ENCODE assay signal across 9 cellular contexts in the genomic region with DNA sequence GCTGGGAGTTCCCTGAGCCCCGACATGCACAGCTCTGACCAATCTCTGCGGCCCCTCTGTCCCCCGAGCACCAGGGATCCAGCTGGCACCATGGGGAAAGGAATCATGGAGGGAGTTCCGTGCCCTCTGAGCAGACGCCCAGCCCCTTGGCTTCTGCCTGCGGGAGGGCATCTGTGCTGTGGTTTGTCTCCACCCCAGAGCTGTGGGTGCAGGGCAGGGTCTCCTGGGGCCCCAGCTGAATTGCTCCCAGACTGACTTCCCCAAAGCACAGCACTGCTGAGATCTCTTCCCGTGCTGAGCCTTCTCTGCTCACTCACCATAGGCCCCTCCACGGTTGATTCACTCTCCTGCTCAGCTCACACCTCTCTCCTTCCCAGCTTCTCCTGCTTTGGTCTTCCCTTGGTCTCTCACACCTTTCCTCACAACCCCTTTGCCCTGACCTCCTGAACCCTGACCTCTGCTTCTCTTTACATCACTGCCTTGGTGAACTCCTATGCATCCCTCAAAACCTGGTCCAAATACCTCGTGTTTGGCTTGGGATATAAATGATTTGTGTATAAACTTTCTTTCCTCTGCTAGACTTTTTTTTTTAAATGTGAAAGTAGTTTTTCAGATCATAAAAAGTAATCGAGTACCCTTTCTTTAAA.
DNase-seq lines count a peak whose midpoint lies in the region; TF ChIP-seq lines count a peak whose summit lies in the region.
"Had no signal": no experiment of that assay in that cellular context is flagged by ENCODE, and none has a peak within 500 bp of the region (broad histone marks: within the 10 kb centered on the region; RNA-seq: fewer than 3 reads in every experiment).

No MANE protein-coding gene starts in this region.

- peak overlapping the region; percentile 95 for H3K4me2 ChIP-seq in Loucy (ENCODE audit: low read depth, low read length, poor library complexity, severe bottlenecking)

- no peaks in the 10 kb centered on the region for H3K9me3 Mint-ChIP-seq in CD8-positive, alpha-beta memory T cell
- H3K9me3 Mint-ChIP-seq in nephron, result no peaks in the 10 kb centered on the region

- intact Hi-C loops in ascending aorta (cut with DNase I), result loop anchor here (10.0 kb wide), 1 partner anchor 671 kb away; a partner anchor contains a TSS
- intact Hi-C loops in dorsolateral prefrontal cortex (cut with DNase I), result no loop called here

- no peaks in the 10 kb centered on the region for H3K36me3 ChIP-seq in CD8-positive, alpha-beta memory T cell (ENCODE audit: insufficient read depth, low read length)
- peaks cover 41% of the 10 kb centered on the region for H3K36me3 ChIP-seq in Loucy (ENCODE audit: insufficient read depth, low read length)
- H3K36me3 ChIP-seq in ascending aorta, result peaks cover 9 to 10% of the 10 kb centered on the region in 2 donors

- peak overlapping the region; percentile 79 for H3K9ac ChIP-seq in Loucy (ENCODE audit: low read depth, low read length, poor library complexity, severe bottlenecking)

- H3K4me3 Mint-ChIP-seq in CD8-positive, alpha-beta memory T cell, result peak overlapping the region; percentile 84 to 99 (median 96)
- no peak overlapping the region for H3K4me3 Mint-ChIP-seq in nephron

- H3K4me1 Mint-ChIP-seq in CD8-positive, alpha-beta memory T cell, result peaks cover 80 to 98% (median 89%) of the 10 kb centered on the region in 3 donors
- H3K4me1 Mint-ChIP-seq in nephron, result peaks cover 77% of the 10 kb centered on the region

- H4K20me1 ChIP-seq in Loucy (ENCODE audit: insufficient read depth, low read length, poor library complexity, severe bottlenecking), result peaks cover 12% of the 10 kb centered on the region

- H3K36me3 Mint-ChIP-seq in CD8-positive, alpha-beta memory T cell, result peaks cover 0 to 56% (median 9%) of the 10 kb centered on the region in 3 donors
- peaks cover 21% of the 10 kb centered on the region for H3K36me3 Mint-ChIP-seq in nephron (ENCODE audit: low read depth)

- no peak overlapping the region for H2AFZ ChIP-seq in Loucy (ENCODE audit: low read length)

- peak overlapping the region; percentile 89 for H3K4me3 ChIP-seq in CD8-positive, alpha-beta memory T cell (ENCODE audit: low read length)
- peak overlapping the region; percentile 72 for H3K4me3 ChIP-seq in Loucy (ENCODE audit: low read length, poor library complexity, severe bottlenecking)
- no peak overlapping the region for H3K4me3 ChIP-seq in ascending aorta
- H3K4me3 ChIP-seq in dorsolateral prefrontal cortex, result no peak overlapping the region
- H3K4me3 ChIP-seq: adrenal gland had no signal

- peaks cover 99% of the 10 kb centered on the region for H3K79me2 ChIP-seq in Loucy (ENCODE audit: insufficient read depth, low read length)

- no peaks in the 10 kb centered on the region for H3K9me2 ChIP-seq in Loucy (replicated peaks; ENCODE audit: low read depth, low read length)

- H3K27me3 Mint-ChIP-seq in CD8-positive, alpha-beta memory T cell, result peaks cover 0 to 3% of the 10 kb centered on the region in 2 donors
- no peaks in the 10 kb centered on the region for H3K27me3 Mint-ChIP-seq in nephron (ENCODE audit: low read depth)

- H3K9me3 ChIP-seq in CD8-positive, alpha-beta memory T cell (ENCODE audit: low read length), result no peaks in the 10 kb centered on the region
- H3K9me3 ChIP-seq in Loucy (ENCODE audit: insufficient read depth, low read depth, low read length), result no peaks in the 10 kb centered on the region
- H3K9me3 ChIP-seq in ascending aorta, result no peaks in the 10 kb centered on the region
- H3K9me3 ChIP-seq: adrenal gland had no signal

- no peak for TF ChIP-seq CTCF in Loucy (conservative IDR thresholded peaks at IDR 0.05; ENCODE audit: low read length)
- no peak for TF ChIP-seq CTCF in ascending aorta (IDR thresholded peaks at IDR 0.05)
- no peak for TF ChIP-seq CTCF in nephron (IDR thresholded peaks at IDR 0.05; ENCODE audit: unreplicated experiment in 3 of 3)
- TF ChIP-seq CTCF in dorsolateral prefrontal cortex (IDR thresholded peaks at IDR 0.05 in 54 of 56, conservative IDR thresholded peaks at IDR 0.05 in 2 of 56; ENCODE audit: low read depth in 1 of 56, partially characterized antibody in 56 of 56), result no peak

- H3K27ac ChIP-seq in CD8-positive, alpha-beta memory T cell (ENCODE audit: low read depth, low read length), result peak overlapping the region; percentile 48
- H3K27ac ChIP-seq in ascending aorta, result peak overlapping the region; percentile 88 to 91
- peak overlapping the region in 11 of 59 donors; percentile 3 to 82 (median 46) for H3K27ac ChIP-seq in dorsolateral prefrontal cortex

- H3K27me3 ChIP-seq in CD8-positive, alpha-beta memory T cell (ENCODE audit: insufficient read depth, low read length, poor library complexity, severe bottlenecking), result no peaks in the 10 kb centered on the region
- H3K27me3 ChIP-seq in Loucy (ENCODE audit: insufficient read depth, low read length, poor library complexity, severe bottlenecking) (no peaks in the 10 kb centered on the region), ascending aorta (no peaks in the 10 kb centered on the region), dorsolateral prefrontal cortex (no peaks in the 10 kb centered on the region)
- H3K27me3 ChIP-seq: adrenal gland had no signal

- DNase-seq in CD8-positive, alpha-beta memory T cell, result peak in 1 of 5 donors; percentile 47
- DNase-seq in ascending aorta (ENCODE audit: low spot score in 2 of 2) (no peak), RPMI8226 (no peak), NCI-H2196 treated with DMSO at 0.1 percent for 48 hours (lab: John Stamatoyannopoulos, UW; ENCODE audit: unreplicated experiment) (no peak), dorsolateral prefrontal cortex (no peak), NCI-H2029 (lab: John Stamatoyannopoulos, UW) (no peak)
- DNase-seq: adrenal gland had no signal

- H3K27ac Mint-ChIP-seq in CD8-positive, alpha-beta memory T cell, result peak overlapping the region; percentile 88 to 99 (median 98)
- H3K27ac Mint-ChIP-seq in nephron, result peak overlapping the region; percentile 4 to 71 (median 56)

- H3K4me1 ChIP-seq in CD8-positive, alpha-beta memory T cell (ENCODE audit: insufficient read depth, low read length), result peaks cover 94% of the 10 kb centered on the region
- H3K4me1 ChIP-seq in Loucy (ENCODE audit: insufficient read depth, low read length, poor library complexity, severe bottlenecking), result peaks cover 89% of the 10 kb centered on the region
- peaks cover 37 to 63% of the 10 kb centered on the region in 2 donors for H3K4me1 ChIP-seq in ascending aorta

- CTCF ChIA-PET in CD8-positive, alpha-beta memory T cell (lab: Charles Lee), result interaction anchor here (1.2 to 9.9 kb wide), 7 partner anchors 15 to 89 kb away, joined by 3 to 113 read pairs (median 6); no protein-coding TSS in a partner anchor

- no peaks in the 10 kb centered on the region for H3F3A ChIP-seq in Loucy (ENCODE audit: low read depth)

- POLR2A ChIA-PET in CD8-positive, alpha-beta memory T cell (lab: Charles Lee), result interaction anchor here (1.0 to 2.1 kb wide), 5 partner anchors 19 to 552 kb away, joined by 3 to 11 read pairs (median 4); a partner anchor contains a TSS

Comparison
In these comparisons a context has a peak if more than half of its experiments do, and no peak if none do; other contexts are left out.
1. H3K4me3 ChIP-seq: peak in CD8-positive, alpha-beta memory T cell (single experiment) and Loucy (single experiment); none in ascending aorta (0 of 2) and dorsolateral prefrontal cortex (0 of 59).
2. H3K4me3 Mint-ChIP-seq: peak in CD8-positive, alpha-beta memory T cell (7 of 7); none in nephron (0 of 3).